ENCODE assay signal across 20 cellular contexts in the genomic region with DNA sequence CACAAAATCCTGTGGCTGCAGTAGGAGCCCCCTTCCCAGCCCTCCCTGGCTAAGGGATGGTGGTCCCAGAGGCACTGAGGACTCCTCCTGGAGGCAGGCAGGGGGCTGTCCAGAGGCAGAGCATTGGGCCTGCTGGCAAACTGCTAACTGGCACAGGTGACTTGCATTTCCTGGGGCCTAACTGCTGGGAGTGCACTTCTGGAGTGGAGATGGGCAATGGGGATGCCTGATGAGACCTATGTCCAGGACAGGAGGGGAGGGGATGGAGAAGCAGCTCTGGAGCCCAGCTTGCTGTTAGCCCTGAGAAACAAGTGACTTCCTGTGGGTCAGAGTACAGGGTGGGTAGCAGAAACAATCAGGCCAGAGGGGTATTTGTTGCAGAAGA.
"Had no signal": no experiment of that assay in that cellular context is flagged by ENCODE, and none has a peak within 500 bp of the region (broad histone marks: within the 10 kb centered on the region; RNA-seq: fewer than 3 reads in every experiment).

No MANE protein-coding gene starts in this region.

- H3K4me3 ChIP-seq: coronary artery, heart left ventricle, thoracic aorta, upper lobe of left lung had no signal

- H3K36me3 ChIP-seq: heart left ventricle, thoracic aorta, upper lobe of left lung had no signal

- DNase-seq: activated CD4-positive, alpha-beta memory T cell treated with anti-CD3 and anti-CD28 coated beads for 36 hours; activated CD4-positive, alpha-beta T cell treated with anti-CD3 and anti-CD28 coated beads for 48 hours; activated CD4-positive, CD25-positive, alpha-beta regulatory T cell; activated naive CD4-positive, alpha-beta T cell treated with Interleukin-2 at 50 U/mL for 16 hours; activated naive CD8-positive, alpha-beta T cell treated with anti-CD3 and anti-CD28 coated beads for 36 hours; activated T-cell treated with anti-CD3 and anti-CD28 coated beads, Interleukin-2, amount 50 U/mL, for 48 hours; cerebellar nuclear complex; heart left ventricle; islet precursor cell; left cardiac atrium; posterior cingulate gyrus; stimulated activated CD4-positive, alpha-beta T cell treated with anti-CD3 and anti-CD28 coated beads, Interleukin-2, amount 100 ng/mL, for 48 hours; stimulated activated CD8-positive, alpha-beta memory T cell treated with anti-CD3 and anti-CD28 coated beads, Interleukin-4, amount 100 ng/mL, for 48 hours; stimulated activated naive CD4-positive, alpha-beta T cell; T-helper 17 cell had no signal

- H3K4me3 Mint-ChIP-seq: activated CD4-positive, alpha-beta memory T cell treated with anti-CD3 and anti-CD28 coated beads for 36 hours; activated naive CD8-positive, alpha-beta T cell treated with anti-CD3 and anti-CD28 coated beads for 36 hours; memory B cell; natural killer cell treated with Interleukin-12 subunit alpha and Interleukin-12 subunit beta and Interleukin-15 and Interleukin-18, amount 100 ng/mL, for 72 hours; T-helper 17 cell had no signal

- H3K9me3 ChIP-seq: heart left ventricle, thoracic aorta, upper lobe of left lung had no signal

- H3K27ac ChIP-seq: coronary artery, heart left ventricle, thoracic aorta, upper lobe of left lung had no signal

- H3K9me3 Mint-ChIP-seq: activated CD4-positive, alpha-beta memory T cell treated with anti-CD3 and anti-CD28 coated beads for 36 hours; activated naive CD8-positive, alpha-beta T cell treated with anti-CD3 and anti-CD28 coated beads for 36 hours; memory B cell; natural killer cell treated with Interleukin-12 subunit alpha and Interleukin-12 subunit beta and Interleukin-15 and Interleukin-18, amount 100 ng/mL, for 72 hours had no signal

- H3K4me1 Mint-ChIP-seq: activated naive CD8-positive, alpha-beta T cell treated with anti-CD3 and anti-CD28 coated beads for 36 hours; memory B cell had no signal

- H3K27ac Mint-ChIP-seq: activated CD4-positive, alpha-beta memory T cell treated with anti-CD3 and anti-CD28 coated beads for 36 hours; activated naive CD8-positive, alpha-beta T cell treated with anti-CD3 and anti-CD28 coated beads for 36 hours; memory B cell; natural killer cell treated with Interleukin-12 subunit alpha and Interleukin-12 subunit beta and Interleukin-15 and Interleukin-18, amount 100 ng/mL, for 72 hours; T-helper 17 cell had no signal

- H3K4me1 ChIP-seq: upper lobe of left lung had no signal

- H3K27me3 ChIP-seq: upper lobe of left lung had no signal

- H3K36me3 Mint-ChIP-seq: activated CD4-positive, alpha-beta memory T cell treated with anti-CD3 and anti-CD28 coated beads for 36 hours; activated naive CD8-positive, alpha-beta T cell treated with anti-CD3 and anti-CD28 coated beads for 36 hours; memory B cell; natural killer cell treated with Interleukin-12 subunit alpha and Interleukin-12 subunit beta and Interleukin-15 and Interleukin-18, amount 100 ng/mL, for 72 hours had no signal
